9 cellular contexts compared by ENCODE assay signal in the genomic region with DNA sequence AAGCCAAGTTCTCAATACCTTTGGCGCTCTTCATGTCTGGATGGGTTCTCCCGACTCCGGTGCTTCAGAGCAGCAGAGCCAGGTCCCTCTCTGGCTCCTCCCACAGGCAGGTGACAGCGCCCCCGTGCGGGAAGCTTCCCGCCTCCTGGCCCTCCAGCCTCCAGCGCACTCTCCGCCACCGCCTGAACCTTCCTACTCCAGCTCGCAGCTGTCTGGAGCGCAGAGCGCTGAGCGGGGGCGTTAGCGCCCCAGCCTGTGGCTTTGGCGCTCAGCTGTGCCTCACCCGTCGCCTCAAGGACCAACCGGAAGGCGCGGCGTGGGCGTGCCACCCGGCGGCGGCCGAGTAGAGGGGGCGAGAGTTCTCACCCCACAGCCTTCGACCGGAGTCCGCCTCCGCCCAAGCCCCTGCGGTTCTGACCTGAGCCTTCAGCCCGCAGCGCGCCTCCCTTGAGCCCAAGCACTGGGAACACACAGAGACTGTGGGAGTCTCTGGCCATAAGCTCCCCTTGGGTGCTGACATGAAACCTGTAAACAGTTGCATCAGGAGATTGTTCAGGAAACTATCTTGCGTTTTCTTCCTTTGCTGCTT. TPM values are rescaled to one million over a fixed set of nuclear protein-coding genes. Genes with fewer than 3 reads are reported as not detected.
DNase-seq lines count a peak whose midpoint lies in the region; ATAC-seq lines count a peak whose summit lies in the region.
"Had no signal": no experiment of that assay in that cellular context is flagged by ENCODE, and none has a peak within 500 bp of the region (broad histone marks: within the 10 kb centered on the region; RNA-seq: fewer than 3 reads in every experiment).

A gene with protein sequence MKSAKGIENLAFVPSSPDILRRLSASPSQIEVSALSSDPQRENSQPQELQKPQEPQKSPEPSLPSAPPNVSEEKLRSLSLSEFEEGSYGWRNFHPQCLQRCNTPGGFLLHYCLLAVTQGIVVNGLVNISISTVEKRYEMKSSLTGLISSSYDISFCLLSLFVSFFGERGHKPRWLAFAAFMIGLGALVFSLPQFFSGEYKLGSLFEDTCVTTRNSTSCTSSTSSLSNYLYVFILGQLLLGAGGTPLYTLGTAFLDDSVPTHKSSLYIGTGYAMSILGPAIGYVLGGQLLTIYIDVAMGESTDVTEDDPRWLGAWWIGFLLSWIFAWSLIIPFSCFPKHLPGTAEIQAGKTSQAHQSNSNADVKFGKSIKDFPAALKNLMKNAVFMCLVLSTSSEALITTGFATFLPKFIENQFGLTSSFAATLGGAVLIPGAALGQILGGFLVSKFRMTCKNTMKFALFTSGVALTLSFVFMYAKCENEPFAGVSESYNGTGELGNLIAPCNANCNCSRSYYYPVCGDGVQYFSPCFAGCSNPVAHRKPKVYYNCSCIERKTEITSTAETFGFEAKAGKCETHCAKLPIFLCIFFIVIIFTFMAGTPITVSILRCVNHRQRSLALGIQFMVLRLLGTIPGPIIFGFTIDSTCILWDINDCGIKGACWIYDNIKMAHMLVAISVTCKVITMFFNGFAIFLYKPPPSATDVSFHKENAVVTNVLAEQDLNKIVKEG (minus strand): TSS at position 56 of the 589 bp plus-strand sequence. CDS start 22 bp downstream, at position 34.

- no peak within 1 kb of the TSS for H3K4ac ChIP-seq in mesendoderm (ENCODE audit: low read depth, low read length)

- no peaks in the 10 kb centered on the region for H3K79me2 ChIP-seq in mesendoderm (ENCODE audit: control insufficient read depth, insufficient read depth, low read length)

- peak within 1 kb of the TSS; percentile 65 for H3K4me3 ChIP-seq in mesendoderm (ENCODE audit: low read length)

- no peak within 1 kb of the TSS for H3K23ac ChIP-seq in mesendoderm (ENCODE audit: low read length)

- peaks cover 9% of the 10 kb centered on the region for H3K27me3 Mint-ChIP-seq in activated CD4-positive, alpha-beta memory T cell treated with anti-CD3 and anti-CD28 coated beads, Interleukin-2, amount 10 ng/mL, durations not matched to agents 7 days and 5 days

- POLR2A ChIA-PET in activated CD4-positive, alpha-beta memory T cell treated with anti-CD3 and anti-CD28 coated beads, Interleukin-2, amount 10 ng/mL, durations not matched to agents 7 days and 5 days (lab: Charles Lee), result interaction anchor here (1.2 kb wide), 1 partner anchor 823 kb away, joined by 3 read pairs; no protein-coding TSS in a partner anchor

- peaks cover 22% of the 10 kb centered on the region for H3K4me1 Mint-ChIP-seq in activated CD4-positive, alpha-beta memory T cell treated with anti-CD3 and anti-CD28 coated beads, Interleukin-2, amount 10 ng/mL, durations not matched to agents 7 days and 5 days

- no peaks in the 10 kb centered on the region for H3K36me3 ChIP-seq in mesendoderm (ENCODE audit: control insufficient read depth, insufficient read depth, low read length)

- no peak within 1 kb of the TSS for H2AK5ac ChIP-seq in mesendoderm (ENCODE audit: low read length)

- H3K9me3 Mint-ChIP-seq in activated CD4-positive, alpha-beta memory T cell treated with anti-CD3 and anti-CD28 coated beads, Interleukin-2, amount 10 ng/mL, durations not matched to agents 7 days and 5 days, result no peaks in the 10 kb centered on the region

- peak within 1 kb of the TSS; percentile 59 for H3K27ac Mint-ChIP-seq in activated CD4-positive, alpha-beta memory T cell treated with anti-CD3 and anti-CD28 coated beads, Interleukin-2, amount 10 ng/mL, durations not matched to agents 7 days and 5 days

- H3K79me1 ChIP-seq in mesendoderm (ENCODE audit: low read length), result no peaks in the 10 kb centered on the region

- DNase-seq in NCI-H187 (lab: John Stamatoyannopoulos, UW) (peak; percentile 38 to 44), NCI-H187 treated with DMSO at 0.1 percent for 48 hours (lab: John Stamatoyannopoulos, UW) (no peak), NCI-H2227 (lab: John Stamatoyannopoulos, UW; ENCODE audit: unreplicated experiment) (peak; percentile 63), mesendoderm (peak; percentile 96)
- DNase-seq in activated CD4-positive, alpha-beta memory T cell treated with anti-CD3 and anti-CD28 coated beads, Interleukin-2, amount 10 ng/mL, durations not matched to agents 7 days and 5 days, result peak; percentile 84
- peak; percentile 40 for DNase-seq in effector CD8-positive, alpha-beta T cell (lab: John Stamatoyannopoulos, UW)
- DNase-seq in stimulated activated CD4-positive, alpha-beta T cell treated with anti-CD3 and anti-CD28 coated beads, TNF-alpha, amount 100 ng/mL, for 4 hours (ENCODE audit: low read depth in 3 of 3), result peak; percentile 35 to 51 (median 49)

- no peak within 1 kb of the TSS for H2BK120ac ChIP-seq in mesendoderm (ENCODE audit: low read depth, low read length)

- H3K36me3 Mint-ChIP-seq in activated CD4-positive, alpha-beta memory T cell treated with anti-CD3 and anti-CD28 coated beads, Interleukin-2, amount 10 ng/mL, durations not matched to agents 7 days and 5 days (ENCODE audit: low read depth), result peaks cover 2% of the 10 kb centered on the region

- H3K27ac ChIP-seq in mesendoderm (ENCODE audit: low read depth, low read length), result no peak within 1 kb of the TSS
- H3K27ac ChIP-seq: 22Rv1 had no signal

- peak within 1 kb of the TSS; percentile 63 for H3K9ac ChIP-seq in mesendoderm (ENCODE audit: low read length)

- H2BK15ac ChIP-seq in mesendoderm (replicated peaks; ENCODE audit: low read depth), result no peak within 1 kb of the TSS

- H4K8ac ChIP-seq in mesendoderm (ENCODE audit: low read depth, low read length), result no peak within 1 kb of the TSS

- peak within 1 kb of the TSS; percentile 63 for H3K4me2 ChIP-seq in mesendoderm (ENCODE audit: low read length)

- no peak within 1 kb of the TSS for H2BK5ac ChIP-seq in mesendoderm (ENCODE audit: low read length)

- H3K4me3 Mint-ChIP-seq in activated CD4-positive, alpha-beta memory T cell treated with anti-CD3 and anti-CD28 coated beads, Interleukin-2, amount 10 ng/mL, durations not matched to agents 7 days and 5 days, result peak within 1 kb of the TSS; percentile 83

- peak within 1 kb of the TSS; percentile 87 for H3K56ac ChIP-seq in mesendoderm (ENCODE audit: low read length)

- CTCF ChIA-PET in activated CD4-positive, alpha-beta memory T cell treated with anti-CD3 and anti-CD28 coated beads, Interleukin-2, amount 10 ng/mL, durations not matched to agents 7 days and 5 days (lab: Charles Lee), result interaction anchor here (0.7 to 2.4 kb wide), 7 partner anchors 10 to 66 kb away, joined by 3 to 14 read pairs (median 3); no protein-coding TSS in a partner anchor

- H3K18ac ChIP-seq in mesendoderm (ENCODE audit: low read length), result no peak within 1 kb of the TSS

- peak; percentile 95 for ATAC-seq in HG03095 (IDR thresholded peaks at IDR 0.05; ENCODE audit: unreplicated experiment)

- H3K4me1 ChIP-seq in mesendoderm (ENCODE audit: control insufficient read depth, low read depth, low read length), result peaks cover 2% of the 10 kb centered on the region

- no peak within 1 kb of the TSS for H4K5ac ChIP-seq in mesendoderm (ENCODE audit: low read length)

- WGBS in mesendoderm (ENCODE audit: extremely low coverage, insufficient coverage, low lambda C conversion rate), result no CpG with 5 or more reads among the region's 38 CpGs

- H3K27me3 ChIP-seq in mesendoderm (ENCODE audit: insufficient read depth, low read length, poor library complexity), result no peaks in the 10 kb centered on the region

RNA-seq across cellular contexts. Expression of the gene that starts here (rescaled TPM):
- 1 to 10 TPM; 3.6 TPM for total RNA-seq in activated CD4-positive, alpha-beta memory T cell treated with anti-CD3 and anti-CD28 coated beads, Interleukin-2, amount 10 ng/mL, durations not matched to agents 7 days and 5 days
- 9.4 TPM for polyA plus RNA-seq in mesendoderm (2013, experiment 1 of 2)
- 10.2 TPM for polyA plus RNA-seq in mesendoderm (2013, experiment 2 of 2)
